1 cellular context compared by ENCODE assay signal in the genomic region with DNA sequence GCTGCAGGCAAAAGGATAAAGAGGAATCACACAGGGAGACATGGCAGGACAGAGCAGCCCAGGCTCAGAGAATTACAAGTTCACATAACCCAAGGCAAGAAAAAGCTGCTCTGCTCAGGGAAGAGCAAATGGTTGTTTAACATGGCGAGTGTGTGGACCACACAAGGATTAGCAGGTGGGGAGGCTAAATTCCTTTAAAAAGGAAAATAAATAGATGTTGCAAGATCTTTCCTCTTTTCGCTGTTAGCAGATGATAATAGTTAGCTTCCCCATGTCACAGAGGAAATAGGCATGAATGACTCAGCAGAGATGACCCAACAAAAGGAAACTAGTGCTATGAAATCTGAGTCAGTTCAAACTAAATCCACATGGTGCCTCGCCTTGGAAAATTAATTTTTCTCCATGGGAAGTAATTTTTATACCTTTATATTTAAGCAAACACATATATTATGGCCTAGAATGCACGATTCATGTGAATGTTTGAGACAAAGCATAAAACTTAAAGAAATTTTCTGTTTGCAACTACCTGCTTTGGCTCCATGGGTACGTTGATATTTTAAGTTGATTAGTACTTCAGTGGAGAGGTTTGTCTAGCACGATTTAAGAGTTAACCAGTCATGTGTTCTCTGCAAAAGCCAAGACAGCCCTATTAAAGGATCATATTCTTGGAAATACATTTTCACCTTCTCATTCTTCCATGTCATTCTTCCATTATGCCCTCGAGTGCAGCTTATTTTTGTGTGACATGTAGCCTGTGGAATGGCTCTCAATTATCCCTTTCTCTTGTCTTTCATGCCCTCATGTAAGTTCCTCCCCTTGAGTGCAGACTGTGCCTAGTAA.
TF ChIP-seq lines count a peak whose summit lies in the region.

No MANE protein-coding gene starts in this region.

TF ChIP-seq in K562, 482 proteins besides CTCF, POLR2A, EP300 and RAD21 (continued from another document and continues in another):
- no peak for TF ChIP-seq FOXA3 (CRISPR knock-in tag; conservative IDR thresholded peaks at IDR 0.05 in 1 of 2, IDR thresholded peaks at IDR 0.05 in 1 of 2)
- no peak for TF ChIP-seq NELFE (IDR thresholded peaks at IDR 0.05; ENCODE audit: insufficient read depth, insufficient read length)
- TF ChIP-seq NFE2 (IDR thresholded peaks at IDR 0.05; ENCODE audit: low read depth), result peak; percentile 97
- TF ChIP-seq CHCHD3 (CRISPR knock-in tag; IDR thresholded peaks at IDR 0.05), result no peak
- peak; percentile 91 for TF ChIP-seq CEBPG (CRISPR knock-in tag; IDR thresholded peaks at IDR 0.05)
- TF ChIP-seq CEBPG (tag; conservative IDR thresholded peaks at IDR 0.05 in 1 of 2, IDR thresholded peaks at IDR 0.05 in 1 of 2), result peak; percentile 93 to 97
- TF ChIP-seq ETV5 (CRISPR knock-in tag; IDR thresholded peaks at IDR 0.05; ENCODE audit: low read depth), result no peak
- no peak for TF ChIP-seq SNAPC5 (CRISPR knock-in tag; IDR thresholded peaks at IDR 0.05)
- TF ChIP-seq TAF9B (IDR thresholded peaks at IDR 0.05; ENCODE audit: partially characterized antibody), result no peak
- no peak for TF ChIP-seq ZBTB33 (CRISPR knock-in tag; IDR thresholded peaks at IDR 0.05)
- peak; percentile 84; the same call in 1 of the 2 replicates for TF ChIP-seq SMARCA4 (IDR thresholded peaks at IDR 0.05)
- no peak for TF ChIP-seq CREM (IDR thresholded peaks at IDR 0.05; ENCODE audit: low read depth)
- TF ChIP-seq PBX2 (CRISPR knock-in tag; IDR thresholded peaks at IDR 0.05; ENCODE audit: low read depth), result no peak
- TF ChIP-seq PBX2 (tag; conservative IDR thresholded peaks at IDR 0.05; ENCODE audit: low read depth), result 0 out of 2 replicates have a peak, but pooled peaks have one; percentile 6
- TF ChIP-seq ZNF197 (CRISPR knock-in tag; IDR thresholded peaks at IDR 0.05; ENCODE audit: low read depth), result 0 out of 2 replicates have a peak, but pooled peaks have one; percentile 38
- peak; percentile 90 for TF ChIP-seq ZNF589 (CRISPR knock-in tag; IDR thresholded peaks at IDR 0.05; ENCODE audit: low read depth)
- peak; percentile 93 for TF ChIP-seq ZNF316 (IDR thresholded peaks at IDR 0.05)
- TF ChIP-seq ARID1B (IDR thresholded peaks at IDR 0.05), result peak; percentile 73
- no peak for TF ChIP-seq SRSF3 (IDR thresholded peaks at IDR 0.05; ENCODE audit: insufficient read depth, low read length)
- TF ChIP-seq ZNF766 (CRISPR knock-in tag; conservative IDR thresholded peaks at IDR 0.05), result peak; percentile 85; the same call in 1 of the 2 replicates
- peak; percentile 60; the same call in 1 of the 2 replicates for TF ChIP-seq NBN (IDR thresholded peaks at IDR 0.05; ENCODE audit: low read depth)
- TF ChIP-seq, protein P1, sequence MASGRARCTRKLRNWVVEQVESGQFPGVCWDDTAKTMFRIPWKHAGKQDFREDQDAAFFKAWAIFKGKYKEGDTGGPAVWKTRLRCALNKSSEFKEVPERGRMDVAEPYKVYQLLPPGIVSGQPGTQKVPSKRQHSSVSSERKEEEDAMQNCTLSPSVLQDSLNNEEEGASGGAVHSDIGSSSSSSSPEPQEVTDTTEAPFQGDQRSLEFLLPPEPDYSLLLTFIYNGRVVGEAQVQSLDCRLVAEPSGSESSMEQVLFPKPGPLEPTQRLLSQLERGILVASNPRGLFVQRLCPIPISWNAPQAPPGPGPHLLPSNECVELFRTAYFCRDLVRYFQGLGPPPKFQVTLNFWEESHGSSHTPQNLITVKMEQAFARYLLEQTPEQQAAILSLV (tag; IDR thresholded peaks at IDR 0.05), result peak; percentile 67
- no peak for TF ChIP-seq ZNF764 (CRISPR knock-in tag; IDR thresholded peaks at IDR 0.05; ENCODE audit: low read depth)
- no peak for TF ChIP-seq SMAD3 (CRISPR knock-in tag; conservative IDR thresholded peaks at IDR 0.05)
- TF ChIP-seq, protein P2, sequence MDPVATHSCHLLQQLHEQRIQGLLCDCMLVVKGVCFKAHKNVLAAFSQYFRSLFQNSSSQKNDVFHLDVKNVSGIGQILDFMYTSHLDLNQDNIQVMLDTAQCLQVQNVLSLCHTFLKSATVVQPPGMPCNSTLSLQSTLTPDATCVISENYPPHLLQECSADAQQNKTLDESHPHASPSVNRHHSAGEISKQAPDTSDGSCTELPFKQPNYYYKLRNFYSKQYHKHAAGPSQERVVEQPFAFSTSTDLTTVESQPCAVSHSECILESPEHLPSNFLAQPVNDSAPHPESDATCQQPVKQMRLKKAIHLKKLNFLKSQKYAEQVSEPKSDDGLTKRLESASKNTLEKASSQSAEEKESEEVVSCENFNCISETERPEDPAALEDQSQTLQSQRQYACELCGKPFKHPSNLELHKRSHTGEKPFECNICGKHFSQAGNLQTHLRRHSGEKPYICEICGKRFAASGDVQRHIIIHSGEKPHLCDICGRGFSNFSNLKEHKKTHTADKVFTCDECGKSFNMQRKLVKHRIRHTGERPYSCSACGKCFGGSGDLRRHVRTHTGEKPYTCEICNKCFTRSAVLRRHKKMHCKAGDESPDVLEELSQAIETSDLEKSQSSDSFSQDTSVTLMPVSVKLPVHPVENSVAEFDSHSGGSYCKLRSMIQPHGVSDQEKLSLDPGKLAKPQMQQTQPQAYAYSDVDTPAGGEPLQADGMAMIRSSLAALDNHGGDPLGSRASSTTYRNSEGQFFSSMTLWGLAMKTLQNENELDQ (CRISPR knock-in tag; IDR thresholded peaks at IDR 0.05; ENCODE audit: borderline replicate concordance), result no peak
- TF ChIP-seq TGIF2 (CRISPR knock-in tag; IDR thresholded peaks at IDR 0.05), result no peak
- no peak for TF ChIP-seq CBFB (CRISPR knock-in tag; IDR thresholded peaks at IDR 0.05)
- TF ChIP-seq, protein P3, sequence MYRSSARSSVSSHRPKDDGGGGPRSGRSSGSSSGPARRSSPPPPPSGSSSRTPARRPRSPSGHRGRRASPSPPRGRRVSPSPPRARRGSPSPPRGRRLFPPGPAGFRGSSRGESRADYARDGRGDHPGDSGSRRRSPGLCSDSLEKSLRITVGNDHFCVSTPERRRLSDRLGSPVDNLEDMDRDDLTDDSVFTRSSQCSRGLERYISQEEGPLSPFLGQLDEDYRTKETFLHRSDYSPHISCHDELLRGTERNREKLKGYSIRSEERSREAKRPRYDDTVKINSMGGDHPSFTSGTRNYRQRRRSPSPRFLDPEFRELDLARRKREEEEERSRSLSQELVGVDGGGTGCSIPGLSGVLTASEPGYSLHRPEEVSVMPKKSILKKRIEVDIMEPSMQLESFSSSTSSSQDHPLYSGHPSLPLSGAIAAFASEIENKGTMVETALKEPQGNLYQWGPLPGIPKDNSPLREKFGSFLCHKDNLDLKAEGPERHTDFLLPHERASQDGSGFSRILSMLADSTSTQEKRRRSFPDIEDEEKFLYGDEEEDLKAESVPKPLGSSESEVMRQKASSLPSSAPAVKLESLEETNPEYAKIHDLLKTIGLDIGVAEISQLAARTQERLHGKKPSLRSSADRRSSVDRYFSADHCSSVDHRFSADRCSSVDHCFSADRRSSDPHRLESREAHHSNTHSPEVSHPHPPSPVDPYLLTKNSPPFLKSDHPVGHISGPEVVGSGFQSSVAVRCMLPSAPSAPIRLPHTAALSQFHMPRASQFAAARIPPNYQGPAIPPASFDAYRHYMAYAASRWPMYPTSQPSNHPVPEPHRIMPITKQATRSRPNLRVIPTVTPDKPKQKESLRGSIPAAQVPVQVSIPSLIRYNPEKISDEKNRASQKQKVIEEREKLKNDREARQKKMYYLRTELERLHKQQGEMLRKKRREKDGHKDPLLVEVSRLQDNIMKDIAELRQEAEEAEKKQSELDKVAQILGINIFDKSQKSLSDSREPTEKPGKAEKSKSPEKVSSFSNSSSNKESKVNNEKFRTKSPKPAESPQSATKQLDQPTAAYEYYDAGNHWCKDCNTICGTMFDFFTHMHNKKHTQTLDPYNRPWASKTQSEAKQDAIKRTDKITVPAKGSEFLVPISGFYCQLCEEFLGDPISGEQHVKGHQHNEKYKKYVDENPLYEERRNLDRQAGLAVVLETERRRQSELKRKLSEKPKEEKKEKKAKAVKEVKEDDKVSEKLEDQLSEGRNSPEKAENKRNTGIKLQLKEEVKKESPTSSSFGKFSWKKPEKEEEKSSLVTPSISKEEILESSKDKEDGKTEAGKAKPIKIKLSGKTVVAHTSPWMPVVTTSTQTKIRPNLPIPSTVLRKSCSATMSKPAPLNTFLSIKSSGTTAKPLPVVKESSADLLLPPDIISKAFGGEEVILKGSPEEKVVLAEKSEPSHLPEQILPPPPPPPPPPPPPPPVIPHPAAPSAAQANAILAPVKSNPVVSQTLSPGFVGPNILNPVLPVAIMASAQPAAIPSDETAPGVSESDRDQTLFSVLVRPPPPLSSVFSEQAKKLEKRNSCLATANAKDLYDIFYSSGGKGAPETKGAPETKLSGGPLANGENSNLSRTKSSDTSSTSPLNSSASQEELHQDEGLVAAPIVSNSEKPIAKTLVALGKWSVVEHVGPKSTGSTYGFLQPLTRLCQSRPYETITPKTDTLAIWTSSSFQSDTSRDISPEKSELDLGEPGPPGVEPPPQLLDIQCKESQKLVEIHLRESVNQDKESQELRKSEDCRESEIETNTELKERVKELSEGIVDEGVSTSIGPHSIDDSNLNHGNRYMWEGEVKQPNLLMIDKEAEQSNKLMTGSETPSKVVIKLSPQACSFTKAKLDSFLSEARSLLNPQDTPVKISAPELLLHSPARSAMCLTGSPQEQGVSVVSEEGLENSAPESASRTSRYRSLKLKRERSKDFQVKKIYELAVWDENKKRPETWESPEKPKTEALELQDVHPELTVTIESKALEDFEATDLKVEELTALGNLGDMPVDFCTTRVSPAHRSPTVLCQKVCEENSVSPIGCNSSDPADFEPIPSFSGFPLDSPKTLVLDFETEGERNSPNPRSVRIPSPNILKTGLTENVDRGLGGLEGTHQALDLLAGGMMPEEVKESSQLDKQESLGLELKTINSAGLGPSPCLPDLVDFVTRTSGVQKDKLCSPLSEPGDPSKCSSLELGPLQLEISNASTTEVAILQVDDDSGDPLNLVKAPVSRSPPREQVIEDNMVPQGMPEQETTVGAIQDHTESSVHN (IDR thresholded peaks at IDR 0.05; ENCODE audit: borderline replicate concordance in 1 of 2, low read depth in 1 of 2), result 0 out of 4 replicates have a peak, but pooled peaks of 1 of the 2 experiments have one; percentile 30
- TF ChIP-seq ZNF232 (CRISPR knock-in tag; IDR thresholded peaks at IDR 0.05), result no peak
- no peak for TF ChIP-seq COPS2 (conservative IDR thresholded peaks at IDR 0.05)
- no peak for TF ChIP-seq ZNF717 (CRISPR knock-in tag; IDR thresholded peaks at IDR 0.05)
- peak; percentile 73; the same call in 1 of the 2 replicates for TF ChIP-seq DPF2 (IDR thresholded peaks at IDR 0.05)
- TF ChIP-seq SOX6 (IDR thresholded peaks at IDR 0.05), result peak; percentile 73
- no peak for TF ChIP-seq RBM39 (optimal IDR thresholded peaks at IDR 0.05; ENCODE audit: low read depth, low read length)
- no peak for TF ChIP-seq U2AF1 (optimal IDR thresholded peaks at IDR 0.05; ENCODE audit: low read depth, low read length)
- TF ChIP-seq RBM22 (IDR thresholded peaks at IDR 0.05; ENCODE audit: low read depth, low read length, poor library complexity, severe bottlenecking), result no peak
- TF ChIP-seq SAP30 (IDR thresholded peaks at IDR 0.05; ENCODE audit: borderline replicate concordance, insufficient read depth, low read depth, low read length, poor library complexity, severe bottlenecking), result no peak
- TF ChIP-seq ZNF274 (IDR thresholded peaks at IDR 0.05; ENCODE audit: borderline replicate concordance, low read depth, low read length), result no peak
- TF ChIP-seq MYC (IDR thresholded peaks at IDR 0.05; ENCODE audit: low read depth, low read length), result peak; percentile 59
- no peak for TF ChIP-seq MYC (CRISPR knock-in tag; IDR thresholded peaks at IDR 0.05; ENCODE audit: borderline replicate concordance, low read depth)
- TF ChIP-seq FOXO4 (CRISPR knock-in tag; IDR thresholded peaks at IDR 0.05), result no peak
- no peak for TF ChIP-seq MAX (CRISPR knock-in tag; IDR thresholded peaks at IDR 0.05)
- no peak for TF ChIP-seq PPARD (CRISPR knock-in tag; IDR thresholded peaks at IDR 0.05)
